In the genomic region with DNA sequence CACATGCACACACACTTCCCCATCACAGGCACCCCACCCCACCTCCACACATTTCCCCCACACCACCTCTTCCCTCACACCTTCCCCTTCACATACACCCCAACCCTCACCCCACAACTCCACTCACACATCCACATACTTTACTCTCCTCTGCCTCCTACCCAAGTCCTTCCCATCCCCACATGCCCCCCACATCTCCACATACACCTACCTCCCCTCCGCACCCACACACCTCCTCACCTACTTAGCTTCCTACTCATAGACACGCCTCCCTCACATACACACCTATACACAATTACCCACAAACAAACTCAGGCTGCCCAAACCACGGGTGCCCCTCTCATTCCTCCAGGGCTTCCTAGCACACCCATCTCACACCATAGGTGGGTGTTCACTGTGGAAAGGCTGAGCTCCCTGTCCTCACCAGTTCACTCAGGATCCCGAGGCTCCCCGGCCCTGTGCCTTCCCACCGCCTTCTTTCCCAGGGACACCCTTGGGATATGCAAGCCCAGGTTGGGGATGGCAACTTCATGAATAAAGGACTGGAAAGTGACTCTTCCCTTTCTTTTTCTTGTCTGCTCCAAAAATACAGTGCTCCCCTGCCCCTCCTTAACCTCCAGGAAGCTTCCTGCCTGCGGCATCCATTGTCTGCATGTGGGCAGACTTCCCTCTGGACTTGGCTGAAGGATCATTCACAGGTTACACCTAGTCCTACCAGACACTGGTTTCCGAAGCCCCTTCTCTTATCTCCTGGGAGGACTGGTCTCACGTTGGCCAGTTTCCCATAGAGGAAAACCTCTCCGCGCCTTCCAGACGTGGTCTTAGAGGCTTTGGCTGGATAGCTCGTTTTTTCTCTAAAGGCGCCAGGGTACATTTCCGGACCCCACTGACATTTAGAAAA, we compare ENCODE assay signal across 18 cellular contexts.
DNase-seq lines count a peak whose midpoint lies in the region; ATAC-seq, FAIRE-seq and TF ChIP-seq lines count a peak whose summit lies in the region.
"Had no signal": no experiment of that assay in that cellular context is flagged by ENCODE, and none has a peak within 500 bp of the region (broad histone marks: within the 10 kb centered on the region; RNA-seq: fewer than 3 reads in every experiment).

No MANE protein-coding gene starts in this region.

- peak overlapping the region; percentile 3 for H3K14ac ChIP-seq in trophoblast cell (ENCODE audit: low read length)

- H4K91ac ChIP-seq in trophoblast cell (ENCODE audit: low read depth, low read length): peak overlapping the region; percentile 30

- no peaks in the 10 kb centered on the region for H3K4me1 Mint-ChIP-seq in activated naive CD8-positive, alpha-beta T cell treated with anti-CD3 and anti-CD28 coated beads, Interleukin-2, amount 50 U/mL, for 24 hours
- H3K4me1 Mint-ChIP-seq: CD4-positive, CD25-positive, alpha-beta regulatory T cell had no signal

- H3K4me3 ChIP-seq in endothelial cell of umbilical vein (replicated peaks in 1 of 3; ENCODE audit: insufficient read depth in 1 of 3, low read depth in 1 of 3, low read length in 3 of 3): no peak overlapping the region
- no peak overlapping the region for H3K4me3 ChIP-seq in trophoblast cell (ENCODE audit: low read depth, low read length)
- H3K4me3 ChIP-seq: A549, MG63, SK-N-MC had no signal

- H3K9me3 Mint-ChIP-seq in activated naive CD8-positive, alpha-beta T cell treated with anti-CD3 and anti-CD28 coated beads, Interleukin-2, amount 50 U/mL, for 24 hours: peaks cover 4% of the 10 kb centered on the region

- peak overlapping the region; percentile 7 for H2AK5ac ChIP-seq in trophoblast cell (ENCODE audit: low read length)

- no peak for TF ChIP-seq CTCF in endothelial cell of umbilical vein (IDR thresholded peaks at IDR 0.05; ENCODE audit: extremely low read depth in 1 of 2, insufficient read depth in 1 of 2, low read depth in 1 of 2, low read length in 2 of 2)

- no peak overlapping the region for H2BK120ac ChIP-seq in trophoblast cell (ENCODE audit: insufficient read depth, low read length, poor library complexity)

- BruUV-seq in endothelial cell of umbilical vein (replicated peaks; lab: Mats Ljungman, UMichigan): no TSS peak

- no peaks in the 10 kb centered on the region for H3K36me3 ChIP-seq in endothelial cell of umbilical vein (ENCODE audit: control insufficient read depth in 2 of 2, extremely low read depth in 1 of 2, insufficient read depth in 2 of 2, low read length in 2 of 2)
- peaks cover 41 to 56% of the 10 kb centered on the region in 2 experiments for H3K36me3 ChIP-seq in trophoblast cell (ENCODE audit: control insufficient read depth in 1 of 2, insufficient read depth in 2 of 2, low read length in 2 of 2)
- H3K36me3 ChIP-seq: MG63 had no signal

- H2BK5ac ChIP-seq in trophoblast cell (ENCODE audit: low read depth, low read length, poor library complexity): peak overlapping the region; percentile 3

- peaks cover 6% of the 10 kb centered on the region for H3K79me1 ChIP-seq in trophoblast cell (ENCODE audit: low read length)

- no peak overlapping the region for H3K4me3 Mint-ChIP-seq in activated naive CD8-positive, alpha-beta T cell treated with anti-CD3 and anti-CD28 coated beads, Interleukin-2, amount 50 U/mL, for 24 hours

- CTCF ChIA-PET in endothelial cell of umbilical vein (lab: Charles Lee): interaction anchor here (0.8 to 1.6 kb wide), 3 partner anchors 12 to 244 kb away, joined by 3 to 4 read pairs (median 3); no protein-coding TSS in a partner anchor

- H3K9me1 ChIP-seq in endothelial cell of umbilical vein (replicated peaks; ENCODE audit: control insufficient read depth, extremely low read depth, insufficient read depth, low read length): no peaks in the 10 kb centered on the region

- H4K20me1 ChIP-seq in endothelial cell of umbilical vein (replicated peaks; ENCODE audit: control insufficient read depth, extremely low read depth, insufficient read depth, low read length): no peaks in the 10 kb centered on the region

- H3K9ac ChIP-seq in endothelial cell of umbilical vein (replicated peaks; ENCODE audit: extremely low read depth, insufficient read depth, low read length) (no peak overlapping the region), trophoblast cell (ENCODE audit: low read length) (no peak overlapping the region)

- H2AFZ ChIP-seq in endothelial cell of umbilical vein (ENCODE audit: low read depth, low read length) (peak overlapping the region; percentile 9), trophoblast cell (ENCODE audit: insufficient read depth, low read length, poor library complexity) (no peak overlapping the region)

- H3K23ac ChIP-seq in trophoblast cell (ENCODE audit: low read length): no peak overlapping the region

- no peak for DNase-seq in left ventricle myocardium superior
- DNase-seq in Right ventricle myocardium inferior (ENCODE audit: missing footprints): no peak
- peak; percentile 55 for DNase-seq in endothelial cell of umbilical vein (ENCODE audit: low read depth, low spot score)
- DNase-seq in trophoblast cell: no peak
- no peak for DNase-seq in hepatic stellate cell (ENCODE audit: low spot score)
- no peak for DNase-seq in Ammon's horn (ENCODE audit: low spot score)
- DNase-seq in activated naive CD8-positive, alpha-beta T cell treated with anti-CD3 and anti-CD28 coated beads, Interleukin-2, amount 50 U/mL, for 24 hours: no peak
- DNase-seq: CD4-positive, CD25-positive, alpha-beta regulatory T cell; DMS79; MG63; NCI-H1417; NCI-H1694 treated with DMSO at 0.1 percent for 48 hours; NCI-H2081 treated with DMSO at 0.1 percent for 48 hours; NCI-H2171 treated with DMSO at 0.1 percent for 48 hours; NCI-H526; SHP77 had no signal

- H3K4me2 ChIP-seq in endothelial cell of umbilical vein (ENCODE audit: insufficient read depth, low read length): no peak overlapping the region
- H3K4me2 ChIP-seq in trophoblast cell (ENCODE audit: low read length): no peak overlapping the region
- H3K4me2 ChIP-seq: A549 had no signal

- H3K27me3 ChIP-seq in endothelial cell of umbilical vein (ENCODE audit: control insufficient read depth in 2 of 2, insufficient read depth in 2 of 2, low read length in 2 of 2) (no peaks in the 10 kb centered on the region), trophoblast cell (ENCODE audit: insufficient read depth, low read length) (no peaks in the 10 kb centered on the region)

- H3K4me1 ChIP-seq in endothelial cell of umbilical vein (ENCODE audit: control insufficient read depth, extremely low read depth, insufficient read depth, low read length) (peaks cover 11% of the 10 kb centered on the region), trophoblast cell (ENCODE audit: control insufficient read depth in 1 of 2, insufficient read depth in 2 of 2, low read length in 2 of 2) (peaks cover 17 to 29% of the 10 kb centered on the region in 2 experiments)
- H3K4me1 ChIP-seq: A549 had no signal

- H4K8ac ChIP-seq in trophoblast cell (ENCODE audit: low read depth, low read length): no peak overlapping the region

- peak; percentile 21 for FAIRE-seq in endothelial cell of umbilical vein (lab: Jason Lieb, UNC)
- FAIRE-seq: A549 had no signal

- peak; percentile 53 for ATAC-seq in left ventricle myocardium superior
- ATAC-seq in Right ventricle myocardium inferior: no peak
- ATAC-seq in activated naive CD8-positive, alpha-beta T cell treated with anti-CD3 and anti-CD28 coated beads, Interleukin-2, amount 50 U/mL, for 24 hours: no peak
- ATAC-seq: A549 had no signal

- H3K18ac ChIP-seq in trophoblast cell (ENCODE audit: low read length): peak overlapping the region; percentile 12

- peaks cover 2% of the 10 kb centered on the region for H3K27me3 Mint-ChIP-seq in activated naive CD8-positive, alpha-beta T cell treated with anti-CD3 and anti-CD28 coated beads, Interleukin-2, amount 50 U/mL, for 24 hours
- H3K27me3 Mint-ChIP-seq: CD4-positive, CD25-positive, alpha-beta regulatory T cell had no signal

- no peaks in the 10 kb centered on the region for H3K36me3 Mint-ChIP-seq in activated naive CD8-positive, alpha-beta T cell treated with anti-CD3 and anti-CD28 coated beads, Interleukin-2, amount 50 U/mL, for 24 hours (ENCODE audit: low read depth)
- H3K36me3 Mint-ChIP-seq: CD4-positive, CD25-positive, alpha-beta regulatory T cell had no signal

- POLR2A ChIA-PET in endothelial cell of umbilical vein (lab: Charles Lee): no interaction called here

- H3K27ac ChIP-seq in endothelial cell of umbilical vein (ENCODE audit: insufficient read depth, low read depth, low read length): no peak overlapping the region
- H3K27ac ChIP-seq in trophoblast cell (ENCODE audit: low read depth, low read length): peak overlapping the region; percentile 12
- H3K27ac ChIP-seq: A549, SK-N-MC had no signal

- intact Hi-C loops in left ventricle myocardium superior (cut with micrococcal nuclease): no loop called here
- intact Hi-C loops in Right ventricle myocardium inferior (cut with DNase I): no loop called here
- intact Hi-C loops in endothelial cell of umbilical vein (cut with micrococcal nuclease): no loop called here

- peak overlapping the region; percentile 34 for H3K4ac ChIP-seq in trophoblast cell (ENCODE audit: low read depth, low read length)

- H3K79me2 ChIP-seq in endothelial cell of umbilical vein (ENCODE audit: control insufficient read depth, insufficient read depth, low read length): no peaks in the 10 kb centered on the region
- H3K79me2 ChIP-seq in trophoblast cell (ENCODE audit: control insufficient read depth, insufficient read depth, low read length, poor library complexity): peaks cover 3% of the 10 kb centered on the region

- no peak overlapping the region for H2BK12ac ChIP-seq in trophoblast cell (ENCODE audit: low read length)

- H4K12ac ChIP-seq in trophoblast cell (ENCODE audit: low read depth, low read length): no peak overlapping the region

- dilution Hi-C loops in endothelial cell of umbilical vein (cut with MboI; ENCODE audit: extremely low pct_ligation_motif_present, low sequenced_read_pairs): no loop called here

- TF ChIP-seq POLR2A in endothelial cell of umbilical vein (IDR thresholded peaks at IDR 0.05; ENCODE audit: low read depth, low read length): no peak

- no peak overlapping the region for H3K27ac Mint-ChIP-seq in activated naive CD8-positive, alpha-beta T cell treated with anti-CD3 and anti-CD28 coated beads, Interleukin-2, amount 50 U/mL, for 24 hours
- H3K27ac Mint-ChIP-seq: CD4-positive, CD25-positive, alpha-beta regulatory T cell had no signal

- no peaks in the 10 kb centered on the region for H3K9me3 ChIP-seq in endothelial cell of umbilical vein (replicated peaks; ENCODE audit: control insufficient read depth, insufficient read depth, low read length)
- H3K9me3 ChIP-seq in trophoblast cell (ENCODE audit: insufficient read depth, low read depth, low read length): peaks cover 1% of the 10 kb centered on the region
- H3K9me3 ChIP-seq: A549 had no signal

- 100% methylated on average over 2 of the region's 15 CpGs for WGBS in trophoblast cell (ENCODE audit: extremely low coverage, insufficient coverage, insufficient read length)

TF ChIP-seq in endothelial cell of umbilical vein, 7 proteins besides CTCF, POLR2A, EP300 and RAD21 (continues in another document):
- no peak for TF ChIP-seq FOS (IDR thresholded peaks at IDR 0.05; ENCODE audit: borderline replicate concordance, insufficient read depth, low read length)
- no peak for TF ChIP-seq GATA2 (IDR thresholded peaks at IDR 0.05; ENCODE audit: insufficient read depth, insufficient read length, low read depth, low read length)
- TF ChIP-seq MYC (IDR thresholded peaks at IDR 0.05; ENCODE audit: low read depth, low read length): no peak
- no peak for TF ChIP-seq EZH2 (IDR thresholded peaks at IDR 0.05; ENCODE audit: borderline replicate concordance, low read depth, low read length, severe bottlenecking)
